ENCODE assay signal across 1 cellular context in genomic region chr2:232441147-232441651, GRCh38.
TF ChIP-seq lines count a peak whose summit lies in the region.

No MANE protein-coding gene starts in this region.

TF ChIP-seq in HepG2, 621 proteins besides CTCF, POLR2A, EP300 and RAD21:
- TF ChIP-seq PTBP1 (IDR thresholded peaks at IDR 0.05; ENCODE audit: low read depth, low read length, poor library complexity, severe bottlenecking) (no peak), CENPBD1 (CRISPR knock-in tag; IDR thresholded peaks at IDR 0.05; ENCODE audit: borderline replicate concordance, low read depth) (no peak), ZFP82 (CRISPR knock-in tag; IDR thresholded peaks at IDR 0.05; ENCODE audit: borderline replicate concordance) (no peak), GLMP (CRISPR knock-in tag; IDR thresholded peaks at IDR 0.05; ENCODE audit: borderline replicate concordance) (no peak), TFDP1 (CRISPR knock-in tag; IDR thresholded peaks at IDR 0.05; ENCODE audit: borderline replicate concordance) (no peak), ESRRA (CRISPR knock-in tag; IDR thresholded peaks at IDR 0.05; ENCODE audit: low read depth) (no peak), DR1 (CRISPR knock-in tag; IDR thresholded peaks at IDR 0.05) (no peak), HIVEP1 (CRISPR knock-in tag; IDR thresholded peaks at IDR 0.05) (no peak)
